Comparison of ENCODE assay signal across 18 cellular contexts in genomic region chr7:77839919-77840318, GRCh38.
"Had no signal": no experiment of that assay in that cellular context is flagged by ENCODE, and none has a peak within 500 bp of the region (broad histone marks: within the 10 kb centered on the region; RNA-seq: fewer than 3 reads in every experiment).

No MANE protein-coding gene starts in this region.

- H3K9me3 Mint-ChIP-seq: activated CD4-positive, alpha-beta T cell treated with anti-CD3 and anti-CD28 coated beads, Interleukin-2, amount 10 ng/mL, durations not matched to agents 7 days and 5 days; type B pancreatic cell had no signal

- DNase-seq: activated CD4-positive, alpha-beta T cell treated with anti-CD3 and anti-CD28 coated beads, Interleukin-2, amount 10 ng/mL, durations not matched to agents 7 days and 5 days; activated CD8-positive, alpha-beta T cell treated with anti-CD3 and anti-CD28 coated beads, Interleukin-2, amount 10 ng/mL, durations not matched to agents 7 days and 5 days; activated naive CD4-positive, alpha-beta T cell treated with anti-CD3 and anti-CD28 coated beads, Interleukin-2, amount 10 ng/mL, durations not matched to agents 7 days and 5 days; activated T-cell treated with anti-CD3 and anti-CD28 coated beads, Interleukin-2, amount 50 U/mL, for 24 hours; aorta; brain microvascular endothelial cell; cortex of kidney; heart right ventricle; left lung; naive thymus-derived CD4-positive, alpha-beta T cell; right cardiac atrium; stomach had no signal

- H3K9ac ChIP-seq: neural progenitor cell had no signal

- ATAC-seq: activated CD4-positive, CD25-positive, alpha-beta regulatory T cell treated with anti-CD3 and anti-CD28 coated beads, Interleukin-2, amount 50 U/mL, for 24 hours; activated CD8-positive, alpha-beta T cell treated with anti-CD3 and anti-CD28 coated beads, Interleukin-2, amount 10 ng/mL, durations not matched to agents 7 days and 5 days; gastroesophageal sphincter; heart right ventricle; left lung; naive thymus-derived CD4-positive, alpha-beta T cell; right cardiac atrium had no signal

- H3K36me3 Mint-ChIP-seq: neural progenitor cell had no signal

- H2AFZ ChIP-seq: neural progenitor cell had no signal

- H3K27ac ChIP-seq: brain microvascular endothelial cell, gastroesophageal sphincter, heart right ventricle, left lung, neural progenitor cell, prostate gland, skin epidermis, stomach had no signal

- H3K4me2 ChIP-seq: neural progenitor cell had no signal

- H3K27me3 ChIP-seq: brain microvascular endothelial cell, gastroesophageal sphincter, heart right ventricle, left lung, neural progenitor cell, stomach had no signal

- H3K4me1 ChIP-seq: prostate gland had no signal

- H3K4me3 Mint-ChIP-seq: activated CD4-positive, alpha-beta T cell treated with anti-CD3 and anti-CD28 coated beads, Interleukin-2, amount 10 ng/mL, durations not matched to agents 7 days and 5 days; activated CD8-positive, alpha-beta T cell treated with anti-CD3 and anti-CD28 coated beads, Interleukin-2, amount 10 ng/mL, durations not matched to agents 7 days and 5 days; activated naive CD4-positive, alpha-beta T cell treated with anti-CD3 and anti-CD28 coated beads, Interleukin-2, amount 10 ng/mL, durations not matched to agents 7 days and 5 days; activated T-cell treated with anti-CD3 and anti-CD28 coated beads, Interleukin-2, amount 50 U/mL, for 24 hours; naive thymus-derived CD4-positive, alpha-beta T cell; neural progenitor cell; type B pancreatic cell had no signal

- H3K36me3 ChIP-seq: brain microvascular endothelial cell, gastroesophageal sphincter, heart right ventricle, left lung, neural progenitor cell, prostate gland, stomach had no signal

- H3K27me3 Mint-ChIP-seq: activated CD4-positive, alpha-beta T cell treated with anti-CD3 and anti-CD28 coated beads, Interleukin-2, amount 10 ng/mL, durations not matched to agents 7 days and 5 days; activated naive CD4-positive, alpha-beta T cell treated with anti-CD3 and anti-CD28 coated beads, Interleukin-2, amount 10 ng/mL, durations not matched to agents 7 days and 5 days; activated T-cell treated with anti-CD3 and anti-CD28 coated beads, Interleukin-2, amount 50 U/mL, for 24 hours; naive thymus-derived CD4-positive, alpha-beta T cell; type B pancreatic cell had no signal

- H3K4me3 ChIP-seq: gastroesophageal sphincter, heart right ventricle, left lung, neural progenitor cell, prostate gland, skin epidermis, stomach had no signal

- H3K9me3 ChIP-seq: gastroesophageal sphincter, heart right ventricle, left lung, prostate gland, stomach had no signal

- H3K27ac Mint-ChIP-seq: activated CD4-positive, alpha-beta T cell treated with anti-CD3 and anti-CD28 coated beads, Interleukin-2, amount 10 ng/mL, durations not matched to agents 7 days and 5 days; activated CD8-positive, alpha-beta T cell treated with anti-CD3 and anti-CD28 coated beads, Interleukin-2, amount 10 ng/mL, durations not matched to agents 7 days and 5 days; activated naive CD4-positive, alpha-beta T cell treated with anti-CD3 and anti-CD28 coated beads, Interleukin-2, amount 10 ng/mL, durations not matched to agents 7 days and 5 days; activated T-cell treated with anti-CD3 and anti-CD28 coated beads, Interleukin-2, amount 50 U/mL, for 24 hours; naive thymus-derived CD4-positive, alpha-beta T cell; neural progenitor cell; type B pancreatic cell had no signal
